ENCODE assay signal across 1 cellular context in the genomic region with DNA sequence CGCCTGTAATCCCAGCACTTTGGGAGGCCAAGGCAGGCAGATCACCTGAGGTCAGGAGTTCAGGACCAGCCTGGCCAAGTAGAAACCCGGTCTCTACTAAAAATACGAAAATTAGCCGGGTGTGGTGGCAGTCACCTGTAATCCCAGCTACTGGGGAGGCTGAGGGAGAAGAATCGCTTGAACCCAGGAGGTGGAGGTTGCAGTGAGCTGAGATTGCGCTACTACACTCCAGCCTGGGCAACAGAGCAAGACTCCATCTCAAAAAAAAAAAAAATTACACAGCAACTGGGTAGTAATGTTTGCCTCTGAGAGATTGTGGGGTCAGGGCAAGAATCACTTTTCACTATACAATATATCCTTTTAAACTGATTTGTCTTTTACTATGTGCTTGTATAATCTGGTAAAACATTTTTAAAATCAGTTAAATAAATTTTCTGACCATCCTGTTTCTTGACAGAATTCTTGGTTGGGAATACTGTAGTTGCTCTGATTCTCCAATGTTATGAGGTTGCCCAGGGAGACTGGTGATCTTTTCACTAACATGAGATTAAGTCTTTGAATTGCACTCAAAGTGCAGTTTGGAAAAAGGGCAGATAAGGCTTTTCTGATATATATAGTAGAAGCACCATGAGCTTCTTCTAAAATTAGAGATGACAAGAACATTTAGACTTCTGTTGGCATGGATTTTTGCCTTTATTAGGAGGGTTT.
TF ChIP-seq lines count a peak whose summit lies in the region.

No MANE protein-coding gene starts in this region.

TF ChIP-seq in A549, 52 proteins besides CTCF, POLR2A, EP300 and RAD21 (continued from another document):
- TF ChIP-seq, protein P1, sequence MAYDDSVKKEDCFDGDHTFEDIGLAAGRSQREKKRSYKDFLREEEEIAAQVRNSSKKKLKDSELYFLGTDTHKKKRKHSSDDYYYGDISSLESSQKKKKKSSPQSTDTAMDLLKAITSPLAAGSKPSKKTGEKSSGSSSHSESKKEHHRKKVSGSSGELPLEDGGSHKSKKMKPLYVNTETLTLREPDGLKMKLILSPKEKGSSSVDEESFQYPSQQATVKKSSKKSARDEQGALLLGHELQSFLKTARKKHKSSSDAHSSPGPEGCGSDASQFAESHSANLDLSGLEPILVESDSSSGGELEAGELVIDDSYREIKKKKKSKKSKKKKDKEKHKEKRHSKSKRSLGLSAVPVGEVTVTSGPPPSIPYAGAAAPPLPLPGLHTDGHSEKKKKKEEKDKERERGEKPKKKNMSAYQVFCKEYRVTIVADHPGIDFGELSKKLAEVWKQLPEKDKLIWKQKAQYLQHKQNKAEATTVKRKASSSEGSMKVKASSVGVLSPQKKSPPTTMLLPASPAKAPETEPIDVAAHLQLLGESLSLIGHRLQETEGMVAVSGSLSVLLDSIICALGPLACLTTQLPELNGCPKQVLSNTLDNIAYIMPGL (CRISPR knock-in tag; IDR thresholded peaks at IDR 0.05; ENCODE audit: borderline replicate concordance) = no peak
- TF ChIP-seq SREBF2 (IDR thresholded peaks at IDR 0.05) = no peak
- no peak for TF ChIP-seq ZC3H11A (IDR thresholded peaks at IDR 0.05)
- no peak for TF ChIP-seq HDAC2 (IDR thresholded peaks at IDR 0.05)
- no peak for TF ChIP-seq ZNF302 (CRISPR knock-in tag; IDR thresholded peaks at IDR 0.05)
- no peak for TF ChIP-seq RARB (CRISPR knock-in tag; IDR thresholded peaks at IDR 0.05)
- no peak for TF ChIP-seq HOXB13 (CRISPR knock-in tag; IDR thresholded peaks at IDR 0.05; ENCODE audit: low read depth)
- no peak for TF ChIP-seq FOXS1 (CRISPR knock-in tag; IDR thresholded peaks at IDR 0.05)
TF ChIP-seq in A549: peak in this region for 0.
